8 cellular contexts compared by ENCODE assay signal in the genomic region with DNA sequence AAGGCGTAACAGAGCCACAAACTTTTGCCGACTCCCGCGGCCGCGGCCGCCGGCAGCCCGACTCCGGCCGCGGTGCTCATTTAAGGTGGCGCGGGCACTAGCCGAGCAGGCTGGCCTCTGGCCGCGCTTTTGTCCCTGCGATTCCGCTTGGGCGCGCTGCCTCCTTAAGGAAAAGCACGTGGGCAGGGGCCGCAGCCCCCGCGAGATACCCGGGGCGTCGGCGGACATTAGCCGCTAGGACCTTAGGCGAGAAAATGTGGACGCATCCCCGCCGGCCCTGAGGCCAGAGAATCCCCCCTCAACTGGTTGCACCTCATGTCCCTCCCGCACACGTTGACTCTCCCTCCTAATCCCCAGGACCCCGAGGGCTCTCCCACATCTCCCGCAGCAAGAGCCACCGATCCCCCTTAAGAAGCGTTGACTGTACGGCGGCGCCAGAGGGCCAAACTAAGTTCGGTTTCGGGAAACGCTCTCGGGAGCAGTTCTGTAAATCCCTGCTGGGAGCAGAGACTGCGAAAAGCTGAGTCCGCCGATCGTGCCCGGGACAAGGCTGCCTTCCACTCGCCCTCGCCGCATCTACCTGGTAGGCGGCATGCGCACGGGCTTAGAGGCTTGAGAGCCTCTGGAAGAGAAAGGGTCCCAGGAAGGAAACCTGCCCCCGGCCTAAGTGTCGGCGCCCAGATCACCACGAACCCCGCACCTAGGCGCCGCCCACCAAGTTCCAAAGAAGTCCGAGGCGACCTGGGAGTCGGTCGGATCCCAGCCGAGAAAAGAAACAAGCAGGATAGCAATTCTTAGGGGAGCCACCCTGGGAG. TPM values are rescaled to one million over a fixed set of nuclear protein-coding genes. Genes with fewer than 3 reads are reported as not detected.
DNase-seq lines count a peak whose midpoint lies in the region; ATAC-seq, FAIRE-seq and TF ChIP-seq lines count a peak whose summit lies in the region.

No MANE protein-coding gene starts in this region.

- TF ChIP-seq RAD21 in H1 (IDR thresholded peaks at IDR 0.05 in 1 of 2, conservative IDR thresholded peaks at IDR 0.05 in 1 of 2; ENCODE audit: low read depth in 2 of 2, low read length in 2 of 2) = no peak; a peak in 1 of 4 replicates

- WGBS in H1 (ENCODE audit: extremely low coverage in 1 of 2, insufficient coverage in 1 of 2, insufficient read length in 1 of 2, insufficient replicate concordance in 2 of 2, low coverage in 1 of 2, low lambda C conversion rate in 2 of 2, missing lambda C conversion rate in 1 of 2), 2 experiments = 1% methylated on average over 52 of the region's 70 CpGs; no CpG with 5 or more reads in 1 of the 2 experiments

- POLR2A ChIA-PET in A673 (lab: Charles Lee; ENCODE audit: low non-redundant PET) (interaction anchor here (0.7 kb wide), 1 partner anchor 306 kb away, joined by 6 read pairs; no protein-coding TSS in a partner anchor), H1 (lab: Charles Lee; ENCODE audit: partially characterized antibody) (interaction anchor here (0.7 to 3.5 kb wide), 4 partner anchors 10 to 391 kb away, joined by 3 to 32 read pairs (median 3); no protein-coding TSS in a partner anchor)

- H3K27me3 ChIP-seq in A673 (replicated peaks; ENCODE audit: insufficient read depth, low read depth, low read length, poor library complexity) (peaks cover 9% of the 10 kb centered on the region), H1 (replicated peaks in 1 of 4; ENCODE audit: control insufficient read depth in 3 of 4, extremely low read depth in 1 of 4, insufficient read depth in 3 of 4, low read length in 3 of 4) (peaks cover 21 to 77% (median 52%) of the 10 kb centered on the region in 4 experiments; a peak in 6 of 7 replicates)

- no peak overlapping the region for H2BK20ac ChIP-seq in H1 (ENCODE audit: low read length)

- H3K14ac ChIP-seq in H1 (ENCODE audit: insufficient read length) = no peak overlapping the region

- peak overlapping the region in 3 of 4 experiments; percentile 10 to 47 (median 43); a peak in 4 of 7 replicates for H3K9ac ChIP-seq in H1 (replicated peaks in 1 of 4; ENCODE audit: extremely low read depth in 1 of 4, low read depth in 3 of 4, low read length in 3 of 4)

- peaks cover 20% of the 10 kb centered on the region for H3K4me1 ChIP-seq in A673 (ENCODE audit: insufficient read depth, low read length, poor library complexity, severe bottlenecking)
- H3K4me1 ChIP-seq in H1 (replicated peaks in 1 of 4; ENCODE audit: control insufficient read depth in 3 of 4, insufficient read depth in 4 of 4, low read length in 3 of 4) = peaks cover 0 to 27% (median 10%) of the 10 kb centered on the region in 4 experiments; a peak in 6 of 7 replicates

- H2BK120ac ChIP-seq in H1 (replicated peaks; ENCODE audit: low read depth, low read length) = no peak overlapping the region

- no peak overlapping the region for H2BK15ac ChIP-seq in H1 (ENCODE audit: low read length)

- H4K5ac ChIP-seq in H1 (ENCODE audit: insufficient read length, low read depth, low read length) = peak overlapping the region; percentile 45

- no peak; a peak in 1 of 3 replicates for TF ChIP-seq POLR2A in H1 (IDR thresholded peaks at IDR 0.05; ENCODE audit: control extremely low read depth in 1 of 2, low read depth in 2 of 2, low read length in 2 of 2)

- no peaks in the 10 kb centered on the region for H4K20me1 ChIP-seq in H1 (replicated peaks in 1 of 2; ENCODE audit: control insufficient read depth in 1 of 2, insufficient read depth in 2 of 2, low read length in 2 of 2)

- no peak overlapping the region for H3K23ac ChIP-seq in H1 (ENCODE audit: insufficient read length)

- peak overlapping the region; percentile 60 for H2AFZ ChIP-seq in H1 (ENCODE audit: low read length)

- peak overlapping the region; percentile 50 for H4K91ac ChIP-seq in H1 (replicated peaks; ENCODE audit: insufficient read length, low read length)

- H3K4ac ChIP-seq in H1 (replicated peaks; ENCODE audit: insufficient read length, low read depth, low read length) = no peak overlapping the region

- no peak overlapping the region for H3K56ac ChIP-seq in H1 (replicated peaks; ENCODE audit: insufficient read length, low read depth, low read length)

- TF ChIP-seq CTCF in A673 (conservative IDR thresholded peaks at IDR 0.05; ENCODE audit: low read depth, low read length) (0 out of 2 replicates have a peak, but pooled peaks have one; percentile 15), H1 (IDR thresholded peaks at IDR 0.05; ENCODE audit: control extremely low read depth in 1 of 3, insufficient read depth in 1 of 3, low read depth in 1 of 3, low read length in 3 of 3) (no peak)

- peak overlapping the region; percentile 95 for H3K27ac ChIP-seq in A673 (ENCODE audit: low read depth, low read length, poor library complexity, severe bottlenecking)
- no peak overlapping the region for H3K27ac ChIP-seq in H1 (ENCODE audit: low read depth, low read length)

- no peaks in the 10 kb centered on the region for H3K79me1 ChIP-seq in H1 (ENCODE audit: low read depth, low read length)

- H2BK5ac ChIP-seq in H1 (ENCODE audit: low read depth, low read length) = peak overlapping the region; percentile 74; the same call in 1 of the 2 replicates

- H2AK5ac ChIP-seq in H1 (ENCODE audit: low read depth, low read length) = no peak overlapping the region

- CTCF ChIA-PET in A673 (lab: Charles Lee) = interaction anchor here (0.7 kb wide), 1 partner anchor 11 kb away, joined by 4 read pairs; no protein-coding TSS in a partner anchor
- CTCF ChIA-PET in H1 (lab: Charles Lee; ENCODE audit: partially characterized antibody) = interaction anchor here (1.1 to 1.3 kb wide), 3 partner anchors 9 to 55 kb away, joined by 4 to 6 read pairs (median 5); no protein-coding TSS in a partner anchor

- peak overlapping the region; percentile 76 to 99 for H3K4me2 ChIP-seq in H1 (ENCODE audit: insufficient read depth in 1 of 2, low read depth in 2 of 2, low read length in 2 of 2)

- H4K8ac ChIP-seq in H1 (ENCODE audit: extremely low read depth, insufficient read depth, low read length) = peak overlapping the region; percentile 71

- intact Hi-C loops in A673 (cut with micrococcal nuclease; ENCODE audit: unreplicated experiment) = loop anchor here (5.0 kb wide), 2 partner anchors 57 to 92 kb away; no protein-coding TSS in a partner anchor

- H3K4me3 ChIP-seq in A673 (ENCODE audit: low read depth, low read length, poor library complexity, severe bottlenecking) = peak overlapping the region; percentile 91
- H3K4me3 ChIP-seq in H1 (ENCODE audit: extremely low read depth in 1 of 4, insufficient read depth in 2 of 4, low read depth in 3 of 4, low read length in 4 of 4) = peak overlapping the region; percentile 60 to 73 (median 64)

- peak overlapping the region; percentile 68; the same call in 1 of the 2 replicates for H2BK12ac ChIP-seq in H1 (ENCODE audit: low read depth, low read length)

- H3K23me2 ChIP-seq in H1 (ENCODE audit: low read depth, low read length) = peaks cover 46% of the 10 kb centered on the region

- BruUV-seq in A673 (replicated peaks; lab: Mats Ljungman, UMichigan) = no TSS peak

- FAIRE-seq in H1 (lab: Jason Lieb, UNC) = no peak

- DNase-seq in A673 (ENCODE audit: low spot score) (peak; percentile 96), NCI-H748 treated with DMSO at 0.1 percent for 48 hours (lab: John Stamatoyannopoulos, UW) (peak; percentile 84), H1 (ENCODE audit: low read depth in 1 of 2, low spot score in 2 of 2) (peak; percentile 82 to 92), lung microvascular endothelial cell (ENCODE audit: low read depth in 2 of 2) (peak; percentile 94 to 96)
- DNase-seq in activated CD8-positive, alpha-beta memory T cell treated with anti-CD3 and anti-CD28 coated beads for 24 hours = peak; percentile 84
- peak; percentile 42 for DNase-seq in stimulated activated CD8-positive, alpha-beta memory T cell treated with anti-CD3 and anti-CD28 coated beads, Interleukin-12 subunit alpha, Interleukin-12 subunit beta, amount 100 ng/mL, for 1 hour (ENCODE audit: low read depth)

- H3K9me3 ChIP-seq in A673 (ENCODE audit: low read depth, low read length, poor library complexity, severe bottlenecking) (no peaks in the 10 kb centered on the region), H1 (ENCODE audit: insufficient read depth in 2 of 2, low read depth in 1 of 2, low read length in 1 of 2) (no peaks in the 10 kb centered on the region)

- peak; percentile 57 for ATAC-seq in GM18867 (IDR thresholded peaks at IDR 0.05; ENCODE audit: unreplicated experiment)
- peak; percentile 43 for ATAC-seq in HG03378 (IDR thresholded peaks at IDR 0.05; ENCODE audit: unreplicated experiment)

- TF ChIP-seq EP300 in H1 (IDR thresholded peaks at IDR 0.05; ENCODE audit: borderline replicate concordance in 1 of 2, low read depth in 2 of 2, low read length in 2 of 2) = no peak

- H3K36me3 ChIP-seq in A673 (ENCODE audit: insufficient read depth, low read length, poor library complexity, severe bottlenecking) = no peaks in the 10 kb centered on the region
- peaks cover 0 to 2% (median 0%) of the 10 kb centered on the region in 4 experiments; a peak in 1 of 8 replicates for H3K36me3 ChIP-seq in H1 (ENCODE audit: control insufficient read depth in 2 of 4, insufficient read depth in 4 of 4, low read length in 3 of 4)

- H3K79me2 ChIP-seq in H1 (ENCODE audit: control insufficient read depth in 1 of 2, insufficient read depth in 2 of 2, low read length in 2 of 2) = no peaks in the 10 kb centered on the region

- peak overlapping the region; percentile 90 for H3K18ac ChIP-seq in H1 (ENCODE audit: extremely low read depth, low read length)

TF ChIP-seq in H1, 55 proteins besides CTCF, POLR2A, EP300 and RAD21 (continues in another document):
- TF ChIP-seq ASH2L (IDR thresholded peaks at IDR 0.05; ENCODE audit: low read length) (peak; percentile 87), EZH2 (IDR thresholded peaks at IDR 0.05; ENCODE audit: low read depth, low read length, severe bottlenecking) (peak; percentile 53), KDM1A (IDR thresholded peaks at IDR 0.05; ENCODE audit: borderline replicate concordance, low read length) (peak; percentile 55; the same call in 1 of the 2 replicates), CREB1 (IDR thresholded peaks at IDR 0.05) (no peak)
- TF ChIP-seq, protein P1, sequence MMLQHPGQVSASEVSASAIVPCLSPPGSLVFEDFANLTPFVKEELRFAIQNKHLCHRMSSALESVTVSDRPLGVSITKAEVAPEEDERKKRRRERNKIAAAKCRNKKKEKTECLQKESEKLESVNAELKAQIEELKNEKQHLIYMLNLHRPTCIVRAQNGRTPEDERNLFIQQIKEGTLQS (IDR thresholded peaks at IDR 0.05; ENCODE audit: insufficient read depth, low read depth, low read length) = no peak

RNA-seq across cellular contexts. Expression of a gene that starts 1.8 kb away (rescaled TPM):
- 20.3 and 23.2 TPM in 2 replicates for total RNA-seq in A673 (2021)
- 5.1 and 5.7 TPM in 2 replicates for total RNA-seq in H1 (2021; fragmentation: NEBNext Ultra II Directional; extraction: Animal tissue kit (Norgen Biotek cat#: 25700))
- 1.3 and 1.4 TPM in 2 replicates for polyA plus RNA-seq in H1 (2011; rRNA removed)
- polyA plus RNA-seq in H1 (2011; cell fraction: cytosol; rRNA removed) = 1.6 TPM
- polyA plus RNA-seq in H1 (2011; cell fraction: nucleus; rRNA removed) = 4.4 TPM
- polyA plus RNA-seq in H1 (2012, experiment 1 of 2) = 1.4 to 3.3 TPM (median 2.1 TPM) in 4 replicates
- 0.41 TPM for polyA plus RNA-seq in H1 (2012, experiment 2 of 2)
- 2.7 TPM for polyA plus RNA-seq in H1 (2013, experiment 1 of 2)
- polyA plus RNA-seq in H1 (2013, experiment 2 of 2) = 2.7 TPM
- polyA minus RNA-seq in H1 (2011; rRNA and poly(A)+ RNA removed) = 4.3 and 6.1 TPM in 2 replicates
- polyA minus RNA-seq in H1 (2011; cell fraction: cytosol; rRNA and poly(A)+ RNA removed) = 2.6 TPM
- polyA minus RNA-seq in H1 (2011; cell fraction: nucleus; rRNA and poly(A)+ RNA removed) = 12.3 TPM
- 0.60 and 1.3 TPM in 2 replicates for total RNA-seq in lung microvascular endothelial cell

Comparison
In these comparisons a context has a peak if more than half of its experiments do, and no peak if none do; other contexts are left out.
1. DNase-seq: peak in every context shown above with its lines; median percentile 96 in A673; 95 in lung microvascular endothelial cell; 87 in H1; 84 in NCI-H748 treated with DMSO at 0.1 percent for 48 hours; 84 in activated CD8-positive, alpha-beta memory T cell treated with anti-CD3 and anti-CD28 coated beads for 24 hours; 42 in stimulated activated CD8-positive, alpha-beta memory T cell treated with anti-CD3 and anti-CD28 coated beads, Interleukin-12 subunit alpha, Interleukin-12 subunit beta, amount 100 ng/mL, for 1 hour.